1 cellular context compared by ENCODE assay signal in the genomic region with DNA sequence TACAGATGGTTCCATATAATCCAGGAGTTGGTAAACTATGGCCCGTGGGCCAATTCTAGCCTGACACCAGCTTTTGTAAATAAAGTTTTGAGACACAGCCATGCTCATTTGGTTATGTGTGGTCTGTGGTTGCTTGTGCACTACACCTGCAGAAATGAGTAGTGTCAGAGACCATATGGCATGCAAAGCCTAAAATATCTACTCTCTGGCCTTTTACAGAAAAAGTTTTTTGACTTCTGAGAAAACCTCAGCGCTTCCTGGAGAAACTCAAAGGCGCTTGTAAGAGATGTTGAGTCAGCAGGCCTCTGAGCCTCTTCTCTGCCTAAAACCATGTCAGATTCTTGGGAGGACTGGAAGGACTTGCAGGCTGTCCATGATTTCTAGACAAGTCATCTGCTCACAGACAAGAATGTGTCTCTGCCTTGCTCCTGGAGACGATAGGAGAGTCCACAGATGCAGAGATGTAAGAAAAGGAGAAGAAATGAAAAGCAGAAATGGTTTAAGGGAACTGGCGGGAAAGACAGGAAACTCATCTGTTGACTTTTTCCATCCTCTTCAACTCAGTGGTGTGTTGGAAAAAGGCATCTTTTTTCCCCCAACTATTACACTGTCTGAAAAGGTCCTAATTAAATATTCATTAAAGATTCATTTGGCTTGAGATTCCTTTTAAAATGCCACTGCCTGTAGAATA.
TF ChIP-seq lines count a peak whose summit lies in the region.

No MANE protein-coding gene starts in this region.

TF ChIP-seq in HepG2, 621 proteins besides CTCF, POLR2A, EP300 and RAD21 (continued from another document):
- no peak for TF ChIP-seq HOMEZ (CRISPR knock-in tag; IDR thresholded peaks at IDR 0.05; ENCODE audit: low read depth)
- no peak for TF ChIP-seq ZNF350 (CRISPR knock-in tag; IDR thresholded peaks at IDR 0.05; ENCODE audit: borderline replicate concordance, low read depth)
- TF ChIP-seq JUNB (CRISPR knock-in tag; IDR thresholded peaks at IDR 0.05; ENCODE audit: borderline replicate concordance) = no peak
- TF ChIP-seq HINFP (CRISPR knock-in tag; IDR thresholded peaks at IDR 0.05; ENCODE audit: low read depth) = no peak
- TF ChIP-seq CHD2 (IDR thresholded peaks at IDR 0.05; ENCODE audit: low read depth, low read length) = no peak
- TF ChIP-seq, protein P1, sequence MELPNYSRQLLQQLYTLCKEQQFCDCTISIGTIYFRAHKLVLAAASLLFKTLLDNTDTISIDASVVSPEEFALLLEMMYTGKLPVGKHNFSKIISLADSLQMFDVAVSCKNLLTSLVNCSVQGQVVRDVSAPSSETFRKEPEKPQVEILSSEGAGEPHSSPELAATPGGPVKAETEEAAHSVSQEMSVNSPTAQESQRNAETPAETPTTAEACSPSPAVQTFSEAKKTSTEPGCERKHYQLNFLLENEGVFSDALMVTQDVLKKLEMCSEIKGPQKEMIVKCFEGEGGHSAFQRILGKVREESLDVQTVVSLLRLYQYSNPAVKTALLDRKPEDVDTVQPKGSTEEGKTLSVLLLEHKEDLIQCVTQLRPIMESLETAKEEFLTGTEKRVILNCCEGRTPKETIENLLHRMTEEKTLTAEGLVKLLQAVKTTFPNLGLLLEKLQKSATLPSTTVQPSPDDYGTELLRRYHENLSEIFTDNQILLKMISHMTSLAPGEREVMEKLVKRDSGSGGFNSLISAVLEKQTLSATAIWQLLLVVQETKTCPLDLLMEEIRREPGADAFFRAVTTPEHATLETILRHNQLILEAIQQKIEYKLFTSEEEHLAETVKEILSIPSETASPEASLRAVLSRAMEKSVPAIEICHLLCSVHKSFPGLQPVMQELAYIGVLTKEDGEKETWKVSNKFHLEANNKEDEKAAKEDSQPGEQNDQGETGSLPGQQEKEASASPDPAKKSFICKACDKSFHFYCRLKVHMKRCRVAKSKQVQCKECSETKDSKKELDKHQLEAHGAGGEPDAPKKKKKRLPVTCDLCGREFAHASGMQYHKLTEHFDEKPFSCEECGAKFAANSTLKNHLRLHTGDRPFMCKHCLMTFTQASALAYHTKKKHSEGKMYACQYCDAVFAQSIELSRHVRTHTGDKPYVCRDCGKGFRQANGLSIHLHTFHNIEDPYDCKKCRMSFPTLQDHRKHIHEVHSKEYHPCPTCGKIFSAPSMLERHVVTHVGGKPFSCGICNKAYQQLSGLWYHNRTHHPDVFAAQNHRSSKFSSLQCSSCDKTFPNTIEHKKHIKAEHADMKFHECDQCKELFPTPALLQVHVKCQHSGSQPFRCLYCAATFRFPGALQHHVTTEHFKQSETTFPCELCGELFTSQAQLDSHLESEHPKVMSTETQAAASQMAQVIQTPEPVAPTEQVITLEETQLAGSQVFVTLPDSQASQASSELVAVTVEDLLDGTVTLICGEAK (IDR thresholded peaks at IDR 0.05) = no peak
- TF ChIP-seq, protein P1 (CRISPR knock-in tag; IDR thresholded peaks at IDR 0.05) = no peak
TF ChIP-seq in HepG2: peak in this region for 0.
